8 cellular contexts compared by ENCODE assay signal in genomic region chr5:134524219-134524825, GRCh38. TPM values are rescaled to one million over a fixed set of nuclear protein-coding genes. Genes with fewer than 3 reads are reported as not detected.
DNase-seq lines count a peak whose midpoint lies in the region; ATAC-seq and TF ChIP-seq lines count a peak whose summit lies in the region.

No MANE protein-coding gene starts in this region.

- H3K27ac Mint-ChIP-seq in Caco-2 (ENCODE audit: unreplicated experiment): peak overlapping the region; percentile 92
- H3K27ac Mint-ChIP-seq in activated naive CD4-positive, alpha-beta T cell treated with anti-CD3 and anti-CD28 coated beads, Interleukin-2, amount 10 ng/mL, durations not matched to agents 7 days and 5 days: peak overlapping the region; percentile 96
- no peak overlapping the region for H3K27ac Mint-ChIP-seq in neural progenitor cell

- H3K36me3 ChIP-seq in Caco-2 (ENCODE audit: control insufficient read depth, insufficient read depth, low read length): no peaks in the 10 kb centered on the region
- H3K36me3 ChIP-seq in gastroesophageal sphincter: no peaks in the 10 kb centered on the region
- no peaks in the 10 kb centered on the region for H3K36me3 ChIP-seq in neural progenitor cell

- peak overlapping the region; percentile 95 for H3K4me2 ChIP-seq in neural progenitor cell

- 0 to 1% methylated on average over 11 to 19 of the region's 43 CpGs for WGBS in gastroesophageal sphincter (ENCODE audit: low coverage in 1 of 2), 2 donors

- H3K9me3 Mint-ChIP-seq in Caco-2 (ENCODE audit: unreplicated experiment) (no peaks in the 10 kb centered on the region), neural progenitor cell (peaks cover 3% of the 10 kb centered on the region)
- no peaks in the 10 kb centered on the region for H3K9me3 Mint-ChIP-seq in activated naive CD4-positive, alpha-beta T cell treated with anti-CD3 and anti-CD28 coated beads, Interleukin-2, amount 10 ng/mL, durations not matched to agents 7 days and 5 days

- H2AFZ ChIP-seq in neural progenitor cell (replicated peaks): peak overlapping the region; percentile 83

- H3K9me3 ChIP-seq in Caco-2 (no peaks in the 10 kb centered on the region), gastroesophageal sphincter (no peaks in the 10 kb centered on the region), neural progenitor cell (ENCODE audit: low read depth) (no peaks in the 10 kb centered on the region)

- peaks cover 57% of the 10 kb centered on the region for H3F3A ChIP-seq in neural progenitor cell (ENCODE audit: low read depth)

- intact Hi-C loops in Caco-2 (cut with micrococcal nuclease; ENCODE audit: unreplicated experiment): loop anchor here (1.0 kb wide), 1 partner anchor 12 kb away; no protein-coding TSS in a partner anchor

- peaks cover 9% of the 10 kb centered on the region for H4K20me1 ChIP-seq in neural progenitor cell (ENCODE audit: low read depth)

- ATAC-seq in gastroesophageal sphincter: peak; percentile 48
- ATAC-seq in HG03469 (IDR thresholded peaks at IDR 0.05; ENCODE audit: unreplicated experiment): no peak

- peak in 1 of 2 experiments; percentile 3 for TF ChIP-seq CTCF in Caco-2 (IDR thresholded peaks at IDR 0.05; ENCODE audit: insufficient read depth in 1 of 2, low read depth in 1 of 2, low read length in 1 of 2, severe bottlenecking in 1 of 2, unreplicated experiment in 1 of 2)
- peak in 2 of 4 experiments; percentile 19 to 21 for TF ChIP-seq CTCF in gastroesophageal sphincter (IDR thresholded peaks at IDR 0.05)
- no peak for TF ChIP-seq CTCF in neural progenitor cell (IDR thresholded peaks at IDR 0.05)

- H3K4me3 ChIP-seq in Caco-2 (ENCODE audit: low read depth, low read length) (peak overlapping the region; percentile 92), gastroesophageal sphincter (peak overlapping the region; percentile 72 to 96), neural progenitor cell (peak overlapping the region; percentile 67)

- no peak for TF ChIP-seq EP300 in gastroesophageal sphincter (IDR thresholded peaks at IDR 0.05)

- peak; percentile 60 to 69 for TF ChIP-seq POLR2A in gastroesophageal sphincter (IDR thresholded peaks at IDR 0.05)

- H3K4me3 Mint-ChIP-seq in Caco-2 (ENCODE audit: unreplicated experiment) (peak overlapping the region; percentile 96), neural progenitor cell (peak overlapping the region; percentile 87)
- H3K4me3 Mint-ChIP-seq in activated naive CD4-positive, alpha-beta T cell treated with anti-CD3 and anti-CD28 coated beads, Interleukin-2, amount 10 ng/mL, durations not matched to agents 7 days and 5 days: peak overlapping the region; percentile 93

- no TSS peak for BruUV-seq in Caco-2 (replicated peaks; lab: Mats Ljungman, UMichigan)

- no peak overlapping the region for H3K9ac ChIP-seq in neural progenitor cell

- H3K36me3 Mint-ChIP-seq in Caco-2 (ENCODE audit: insufficient read depth, unreplicated experiment) (peaks cover 28% of the 10 kb centered on the region), neural progenitor cell (no peaks in the 10 kb centered on the region)
- peaks cover 2% of the 10 kb centered on the region for H3K36me3 Mint-ChIP-seq in activated naive CD4-positive, alpha-beta T cell treated with anti-CD3 and anti-CD28 coated beads, Interleukin-2, amount 10 ng/mL, durations not matched to agents 7 days and 5 days

- H3K27me3 Mint-ChIP-seq in Caco-2 (ENCODE audit: insufficient read depth, unreplicated experiment) (no peaks in the 10 kb centered on the region), neural progenitor cell (ENCODE audit: insufficient read depth, low read depth) (peaks cover 33% of the 10 kb centered on the region)
- H3K27me3 Mint-ChIP-seq in activated naive CD4-positive, alpha-beta T cell treated with anti-CD3 and anti-CD28 coated beads, Interleukin-2, amount 10 ng/mL, durations not matched to agents 7 days and 5 days: peaks cover 37% of the 10 kb centered on the region

- H3K27me3 ChIP-seq in Caco-2 (replicated peaks; ENCODE audit: control insufficient read depth, insufficient read depth, low read length): no peaks in the 10 kb centered on the region
- H3K27me3 ChIP-seq in gastroesophageal sphincter: no peaks in the 10 kb centered on the region
- H3K27me3 ChIP-seq in neural progenitor cell: peaks cover 60% of the 10 kb centered on the region

- peak overlapping the region; percentile 96 to 100 (median 100) for H3K27ac ChIP-seq in gastroesophageal sphincter
- no peak overlapping the region for H3K27ac ChIP-seq in neural progenitor cell

- POLR2A ChIA-PET in Caco-2 (lab: Charles Lee): interaction anchor here (0.5 to 3.0 kb wide), 19 partner anchors 10 to 554 kb away, joined by 3 to 41 read pairs (median 4); partner anchors contain the start of genes CDKN2AIPNL and UBE2B

- peaks cover 8% of the 10 kb centered on the region for H3K4me1 Mint-ChIP-seq in Caco-2 (ENCODE audit: low read depth, unreplicated experiment)
- peaks cover 24% of the 10 kb centered on the region for H3K4me1 Mint-ChIP-seq in activated naive CD4-positive, alpha-beta T cell treated with anti-CD3 and anti-CD28 coated beads, Interleukin-2, amount 10 ng/mL, durations not matched to agents 7 days and 5 days
- peaks cover 20% of the 10 kb centered on the region for H3K4me1 Mint-ChIP-seq in neural progenitor cell

- H3K79me2 ChIP-seq in neural progenitor cell (ENCODE audit: low read depth): peaks cover 7% of the 10 kb centered on the region

- in situ Hi-C loops in SK-MEL-5 (cut with HindIII; ENCODE audit: low pct_unique_long_range_greater_than_20kb, low sequenced_read_pairs): no loop called here

- DNase-seq in Caco-2 (peak; percentile 85 to 86), HT1080 (ENCODE audit: low read depth) (peak; percentile 77), SK-MEL-5 (ENCODE audit: low read depth, low spot score) (peak; percentile 62), neural progenitor cell (ENCODE audit: low spot score) (peak; percentile 62), stromal cell of bone marrow (ENCODE audit: low read depth) (peak; percentile 56)
- peak; percentile 78 for DNase-seq in activated naive CD4-positive, alpha-beta T cell treated with anti-CD3 and anti-CD28 coated beads, Interleukin-2, amount 10 ng/mL, durations not matched to agents 7 days and 5 days

- CTCF ChIA-PET in Caco-2 (lab: Charles Lee): interaction anchor here (0.6 to 4.3 kb wide), 8 partner anchors 13 to 506 kb away, joined by 3 to 18 read pairs (median 4); partner anchors contain the start of gene CDKN2AIPNL
- CTCF ChIA-PET in activated naive CD4-positive, alpha-beta T cell treated with anti-CD3 and anti-CD28 coated beads, Interleukin-2, amount 10 ng/mL, durations not matched to agents 7 days and 5 days (lab: Charles Lee): interaction anchor here (0.6 to 2.5 kb wide), 3 partner anchors 62 to 113 kb away, joined by 3 to 8 read pairs (median 3); partner anchors contain the start of gene CDKN2AIPNL

- H3K4me1 ChIP-seq in Caco-2 (peaks cover 23% of the 10 kb centered on the region), gastroesophageal sphincter (peaks cover 0 to 31% (median 18%) of the 10 kb centered on the region in 3 donors), neural progenitor cell (peaks cover 19% of the 10 kb centered on the region)

RNA-seq across cellular contexts. Expression of gene JADE2, which starts 1.1 kb away (rescaled TPM):
- total RNA-seq in Caco-2 (2022) (65.3 and 67.6 TPM in 2 replicates), gastroesophageal sphincter (100 to 1,000 TPM in 2 of 4 donors, 10 to 100 TPM in 2; 46.0 to 113 (median 89.2) TPM), neural progenitor cell (ENCODE audit: low replicate concordance) (1.7 and 2.3 TPM in 2 replicates)
- total RNA-seq in HT1080 (2014; rRNA removed; shearing (Covaris generic)): 33.5 and 46.9 TPM in 2 replicates
- polyA plus RNA-seq in HT1080 (2015; cell fraction: cytosol; rRNA removed): 14.7 and 16.3 TPM in 2 replicates
- polyA plus RNA-seq in HT1080 (2015; cell fraction: nucleus; rRNA removed): 17.0 and 17.4 TPM in 2 replicates
- total RNA-seq in SK-MEL-5 (2014; rRNA removed; shearing (Covaris generic)): 21.8 and 23.6 TPM in 2 replicates
- 27.3 and 27.7 TPM in 2 replicates for polyA plus RNA-seq in SK-MEL-5 (2015; cell fraction: cytosol; rRNA removed)
- polyA plus RNA-seq in SK-MEL-5 (2015; cell fraction: nucleus; rRNA removed): 17.0 and 26.8 TPM in 2 replicates
